11 cellular contexts compared by ENCODE assay signal in the genomic region with DNA sequence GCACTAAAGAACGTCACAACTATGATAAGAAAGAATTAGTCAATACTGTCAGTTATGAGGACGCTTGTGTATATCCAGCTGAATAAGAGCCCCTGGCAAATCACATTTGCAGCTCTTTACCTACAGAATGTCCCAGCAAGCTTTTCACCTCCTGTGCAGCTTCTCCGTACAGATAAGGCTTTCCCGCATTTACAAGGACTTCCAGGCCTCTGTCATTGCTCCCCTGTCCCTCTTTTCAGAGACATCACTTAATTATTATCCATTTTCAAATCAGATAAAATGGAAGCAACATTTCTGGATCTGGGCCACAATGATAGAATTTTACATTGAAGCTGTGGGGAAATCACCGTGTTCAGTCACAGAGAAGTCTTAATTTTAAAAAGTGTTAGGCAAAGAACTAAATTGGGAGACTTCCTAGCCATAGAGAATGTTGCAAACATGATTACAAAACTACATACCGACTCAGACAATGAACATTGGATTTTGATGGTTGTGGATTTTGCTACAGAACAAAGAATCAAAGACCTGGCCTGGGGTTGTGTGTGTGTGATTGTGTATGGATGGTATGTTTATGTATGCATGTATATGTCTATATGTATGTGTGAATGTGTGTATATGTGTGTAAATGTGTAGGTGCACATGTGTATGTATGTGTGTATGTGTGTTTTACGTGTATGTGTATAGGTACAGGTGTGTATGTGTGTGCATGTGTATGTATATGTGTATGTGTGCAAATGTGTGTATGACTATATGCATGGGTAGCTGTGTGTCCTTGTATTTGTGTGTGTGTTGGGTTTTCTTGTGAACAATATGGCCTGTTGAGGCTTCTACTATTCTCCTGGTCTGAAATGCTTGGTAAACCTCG. TPM values are rescaled to one million over a fixed set of nuclear protein-coding genes. Genes with fewer than 3 reads are reported as not detected.
DNase-seq lines count a peak whose midpoint lies in the region; ATAC-seq and TF ChIP-seq lines count a peak whose summit lies in the region.
"Had no signal": no experiment of that assay in that cellular context is flagged by ENCODE, and none has a peak within 500 bp of the region (broad histone marks: within the 10 kb centered on the region; RNA-seq: fewer than 3 reads in every experiment).

No MANE protein-coding gene starts in this region.

- H3K27me3 ChIP-seq in HL-60 (ENCODE audit: insufficient read depth, poor library complexity, severe bottlenecking) (no peaks in the 10 kb centered on the region), suprapubic skin (no peaks in the 10 kb centered on the region)

- DNase-seq in HL-60 (ENCODE audit: low read depth in 1 of 2, low spot score in 1 of 2) (no peak), islet precursor cell (peak; percentile 45), suprapubic skin (ENCODE audit: low spot score in 2 of 2) (no peak), activated gamma-delta T cell (lab: John Stamatoyannopoulos, UW) (no peak), natural killer cell (no peak)
- DNase-seq: stimulated activated CD4-positive, alpha-beta T cell treated with anti-CD3 and anti-CD28 coated beads, Interleukin-4, amount 100 ng/mL, for 4 hours; stimulated activated naive CD4-positive, alpha-beta T cell had no signal

- H3K27ac Mint-ChIP-seq in natural killer cell, result no peak overlapping the region
- H3K27ac Mint-ChIP-seq: activated naive CD8-positive, alpha-beta T cell; dendritic cell treated with granulocyte-macrophage colony-stimulating factor and Interleukin-4, amounts not matched to agents 40 ng/mL and 50 ng/mL, for 4 days had no signal

- no peak for TF ChIP-seq POLR2A in suprapubic skin (IDR thresholded peaks at IDR 0.05)

- intact Hi-C loops in natural killer cell (cut with micrococcal nuclease), result no loop called here

- WGBS in suprapubic skin, result 78% methylated on average over 8 of the region's 8 CpGs

- no peaks in the 10 kb centered on the region for H3K36me3 ChIP-seq in suprapubic skin

- no peak for TF ChIP-seq CTCF in HL-60 (IDR thresholded peaks at IDR 0.05; ENCODE audit: insufficient read depth, low read length)
- TF ChIP-seq CTCF in VCaP (conservative IDR thresholded peaks at IDR 0.05), result no peak
- TF ChIP-seq CTCF in suprapubic skin (IDR thresholded peaks at IDR 0.05), result no peak
- TF ChIP-seq CTCF in natural killer cell (IDR thresholded peaks at IDR 0.05), result no peak

- H3K4me3 ChIP-seq in HL-60 (replicated peaks; ENCODE audit: insufficient read depth, low read length) (no peak overlapping the region), suprapubic skin (no peak overlapping the region)

- H3K9me3 ChIP-seq in suprapubic skin, result no peaks in the 10 kb centered on the region

- no peaks in the 10 kb centered on the region for H3K36me3 Mint-ChIP-seq in natural killer cell

- peaks cover 30% of the 10 kb centered on the region for H3K4me1 ChIP-seq in suprapubic skin

- H3K4me1 Mint-ChIP-seq in natural killer cell, result no peaks in the 10 kb centered on the region

- H3K9me3 Mint-ChIP-seq in natural killer cell, result peaks cover 0 to 2% of the 10 kb centered on the region in 2 donors
- H3K9me3 Mint-ChIP-seq: dendritic cell treated with granulocyte-macrophage colony-stimulating factor and Interleukin-4, amounts not matched to agents 40 ng/mL and 50 ng/mL, for 4 days had no signal

- ATAC-seq in HG03342 (IDR thresholded peaks at IDR 0.05; ENCODE audit: unreplicated experiment), result no peak
- ATAC-seq in natural killer cell, result no peak

- no peak for TF ChIP-seq EP300 in suprapubic skin (IDR thresholded peaks at IDR 0.05)

- no peak overlapping the region for H3K4me3 Mint-ChIP-seq in natural killer cell
- H3K4me3 Mint-ChIP-seq: activated naive CD8-positive, alpha-beta T cell; dendritic cell treated with granulocyte-macrophage colony-stimulating factor and Interleukin-4, amounts not matched to agents 40 ng/mL and 50 ng/mL, for 4 days had no signal

- H3K27me3 Mint-ChIP-seq in natural killer cell (ENCODE audit: low read depth in 2 of 2), result no peaks in the 10 kb centered on the region
- H3K27me3 Mint-ChIP-seq: activated naive CD8-positive, alpha-beta T cell had no signal

- peak overlapping the region; percentile 42 for H3K27ac ChIP-seq in HL-60 (replicated peaks)
- H3K27ac ChIP-seq in VCaP, result peak overlapping the region; percentile 65
- H3K27ac ChIP-seq in suprapubic skin, result peak overlapping the region; percentile 27

RNA-seq across cellular contexts. Expression of a gene that starts 41.5 kb away (rescaled TPM):
- 10 to 100 TPM; 37.9 to 54.3 (median 45.2) TPM for total RNA-seq in suprapubic skin
- total RNA-seq in natural killer cell, result 1 to 10 TPM; 2.7 to 4.6 (median 3.0) TPM

Comparison
In these comparisons a context has a peak if more than half of its experiments do, and no peak if none do; other contexts are left out.
1. RNA of a gene that starts 41.5 kb away (total RNA-seq): 37.9 to 54.3 TPM in suprapubic skin; 2.7 to 4.6 TPM in natural killer cell; every median in the first group is over 4 times any median in the second.
2. Peak in every context shown above with its lines, with median percentiles within 50 percentile points of each other: H3K27ac ChIP-seq.